In genomic region chr5:1332461-1333001, GRCh38 we compare ENCODE assay signal across 1 cellular context.
TF ChIP-seq lines count a peak whose summit lies in the region.

No MANE protein-coding gene starts in this region.

TF ChIP-seq in K562, 482 proteins besides CTCF, POLR2A, EP300 and RAD21 (continued from another document):
- peak; percentile 58; the same call in 1 of the 2 replicates for TF ChIP-seq ZBTB40 (IDR thresholded peaks at IDR 0.05)
- TF ChIP-seq ZBTB40 (CRISPR knock-in tag; IDR thresholded peaks at IDR 0.05): peak; percentile 66; the same call in 1 of the 2 replicates
- no peak for TF ChIP-seq HNRNPK (IDR thresholded peaks at IDR 0.05; ENCODE audit: low read depth, low read length, poor library complexity, severe bottlenecking)
- no peak for TF ChIP-seq MEF2D (tag; conservative IDR thresholded peaks at IDR 0.05; ENCODE audit: low read depth)
- peak; percentile 69 for TF ChIP-seq HMBOX1 (IDR thresholded peaks at IDR 0.05)
- no peak for TF ChIP-seq E2F5 (CRISPR knock-in tag; IDR thresholded peaks at IDR 0.05)
- TF ChIP-seq NFE2 (IDR thresholded peaks at IDR 0.05; ENCODE audit: low read depth): no peak
- TF ChIP-seq KAT2B (IDR thresholded peaks at IDR 0.05; ENCODE audit: low read depth, low read length): no peak
- TF ChIP-seq ZNF224 (CRISPR knock-in tag; IDR thresholded peaks at IDR 0.05): no peak
- TF ChIP-seq MAX (CRISPR knock-in tag; IDR thresholded peaks at IDR 0.05): no peak
- 0 out of 2 replicates have a peak, but pooled peaks have one; percentile 18 for TF ChIP-seq KLF1 (tag; IDR thresholded peaks at IDR 0.05)
